In genomic region chr6:38187688-38188590, GRCh38 we compare ENCODE assay signal across 1 cellular context.
TF ChIP-seq lines count a peak whose summit lies in the region.

No MANE protein-coding gene starts in this region.

TF ChIP-seq in K562, 482 proteins besides CTCF, POLR2A, EP300 and RAD21:
- no peak for TF ChIP-seq CBX8 (IDR thresholded peaks at IDR 0.05; ENCODE audit: borderline replicate concordance, extremely low read depth, low read depth, low read length, poor library complexity, severe bottlenecking)
- no peak for TF ChIP-seq GTF2E2 (tag; IDR thresholded peaks at IDR 0.05)
- no peak for TF ChIP-seq ETS2 (tag; IDR thresholded peaks at IDR 0.05; ENCODE audit: borderline replicate concordance, poor library complexity, severe bottlenecking)
- no peak for TF ChIP-seq ATF7 (IDR thresholded peaks at IDR 0.05)
- no peak for TF ChIP-seq SMC3 (conservative IDR thresholded peaks at IDR 0.05; ENCODE audit: insufficient read depth, low read depth, low read length)
- TF ChIP-seq HNRNPLL (IDR thresholded peaks at IDR 0.05; ENCODE audit: low read depth, low read length, poor library complexity, severe bottlenecking): no peak
